ENCODE assay signal across 13 cellular contexts in genomic region chr2:117555965-117556364, GRCh38.
"Had no signal": no experiment of that assay in that cellular context is flagged by ENCODE, and none has a peak within 500 bp of the region (broad histone marks: within the 10 kb centered on the region; RNA-seq: fewer than 3 reads in every experiment).

No MANE protein-coding gene starts in this region.

- H3K4me3 ChIP-seq: ascending aorta, esophagus muscularis mucosa, sigmoid colon, transverse colon had no signal

- H3K27ac ChIP-seq: ascending aorta, esophagus muscularis mucosa, sigmoid colon, transverse colon, WERI-Rb-1 had no signal

- H3K9me3 ChIP-seq: ascending aorta, esophagus muscularis mucosa, sigmoid colon, transverse colon had no signal

- H3K4me1 ChIP-seq: ascending aorta, esophagus muscularis mucosa, sigmoid colon, transverse colon had no signal

- H3K36me3 ChIP-seq: ascending aorta, esophagus muscularis mucosa, sigmoid colon, transverse colon, WERI-Rb-1 had no signal

- ATAC-seq: activated CD4-positive, alpha-beta T cell treated with anti-CD3 and anti-CD28 coated beads for 36 hours; activated CD8-positive, alpha-beta T cell treated with anti-CD3 and anti-CD28 coated beads, Interleukin-2, amount 10 ng/mL, durations not matched to agents 7 days and 5 days; left lobe of liver had no signal

- DNase-seq: activated CD4-positive, alpha-beta T cell treated with anti-CD3 and anti-CD28 coated beads for 36 hours; activated CD8-positive, alpha-beta memory T cell treated with anti-CD3 and anti-CD28 coated beads, Interleukin-2, amount 50 U/mL, for 48 hours; activated CD8-positive, alpha-beta T cell treated with anti-CD3 and anti-CD28 coated beads, Interleukin-2, amount 10 ng/mL, durations not matched to agents 7 days and 5 days; activated naive CD4-positive, alpha-beta T cell; sigmoid colon; stimulated activated CD4-positive, alpha-beta T cell treated with anti-CD3 and anti-CD28 coated beads, Interleukin-2, amount 100 ng/mL, for 24 hours; stimulated activated naive CD4-positive, alpha-beta T cell; substantia nigra; transverse colon; WERI-Rb-1 had no signal

- H3K27me3 ChIP-seq: ascending aorta, esophagus muscularis mucosa, sigmoid colon, transverse colon had no signal
